9 cellular contexts compared by ENCODE assay signal in the genomic region with DNA sequence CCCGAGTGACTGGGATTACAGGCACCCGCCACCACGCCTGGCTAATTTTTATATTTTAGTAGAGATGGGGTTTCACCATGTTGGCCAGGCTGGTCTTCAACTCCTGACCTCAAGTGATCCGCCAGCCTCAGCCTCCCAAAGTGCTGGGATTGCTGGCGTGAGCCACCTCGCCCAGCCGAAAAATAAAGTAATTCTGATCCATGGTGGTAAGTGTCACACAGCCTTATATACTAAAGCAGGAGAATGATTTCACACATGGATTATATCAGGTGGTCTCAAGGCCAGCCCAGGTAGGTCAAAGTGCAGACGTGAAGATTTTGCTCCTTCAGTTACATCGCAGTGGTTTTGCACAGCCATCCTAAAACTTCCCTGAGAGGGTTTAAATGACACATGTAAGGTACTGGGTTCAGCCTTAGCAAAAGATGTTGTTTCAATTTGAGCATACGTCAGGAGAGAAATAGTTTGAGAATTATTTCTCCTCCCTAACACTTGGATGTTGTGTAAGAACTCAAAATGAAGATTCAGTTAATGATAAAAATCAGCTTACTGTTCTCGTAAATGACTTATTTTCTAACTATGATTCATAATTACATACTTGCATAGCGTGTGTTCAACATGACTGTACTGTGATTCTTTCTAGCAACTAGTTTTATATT.
DNase-seq lines count a peak whose midpoint lies in the region; ATAC-seq, FAIRE-seq and TF ChIP-seq lines count a peak whose summit lies in the region.
"Had no signal": no experiment of that assay in that cellular context is flagged by ENCODE, and none has a peak within 500 bp of the region (broad histone marks: within the 10 kb centered on the region; RNA-seq: fewer than 3 reads in every experiment).

No MANE protein-coding gene starts in this region.

- no peak for TF ChIP-seq RAD21 in GM12878 (IDR thresholded peaks at IDR 0.05; ENCODE audit: insufficient read depth, low read depth, low read length)

- TF ChIP-seq CTCF in PC-3 (conservative IDR thresholded peaks at IDR 0.05; ENCODE audit: low read depth, low read length) (no peak), GM12878 (IDR thresholded peaks at IDR 0.05 in 2 of 3, conservative IDR thresholded peaks at IDR 0.05 in 1 of 3; ENCODE audit: control insufficient read depth in 2 of 3, extremely low read depth in 1 of 3, insufficient read depth in 1 of 3, low read depth in 3 of 3, low read length in 3 of 3) (no peak), osteoblast (IDR thresholded peaks at IDR 0.05; ENCODE audit: extremely low read depth, low read depth, low read length) (no peak)

- H3K36me3 ChIP-seq in PC-3 (ENCODE audit: low read depth, low read length), result no peaks in the 10 kb centered on the region
- no peaks in the 10 kb centered on the region for H3K36me3 ChIP-seq in GM12878 (ENCODE audit: control insufficient read depth in 2 of 2, insufficient read depth in 2 of 2, low read length in 1 of 2)
- H3K36me3 ChIP-seq in osteoblast (ENCODE audit: insufficient read depth, low read length), result no peaks in the 10 kb centered on the region

- RAD21 ChIA-PET in GM12878 (lab: Charles Lee; ENCODE audit: unreplicated experiment), result interaction anchor here (1.0 to 2.1 kb wide), 5 partner anchors 12 to 504 kb away, joined by 3 to 18 read pairs (median 5); no protein-coding TSS in a partner anchor

- H4K20me1 ChIP-seq in PC-3 (ENCODE audit: low read length) (no peaks in the 10 kb centered on the region), GM12878 (ENCODE audit: control insufficient read depth, insufficient read depth) (no peaks in the 10 kb centered on the region), osteoblast (ENCODE audit: insufficient read depth, low read length) (no peaks in the 10 kb centered on the region)

- intact Hi-C loops in PC-3 (cut with micrococcal nuclease), result loop anchor here (1.0 to 10.0 kb wide), 3 partner anchors 20 to 93 kb away; a partner anchor contains a TSS
- intact Hi-C loops in GM12878 (cut with micrococcal nuclease; ENCODE audit: unreplicated experiment), result loop anchor here (5.0 to 10.0 kb wide), 2 partner anchors 229 to 613 kb away; no protein-coding TSS in a partner anchor
- intact Hi-C loops in Right ventricle myocardium inferior (cut with DNase I), result no loop called here

- no TSS peak for BruUV-seq in PC-3 (replicated peaks; lab: Mats Ljungman, UMichigan)
- no TSS peak for BruUV-seq in GM12878 (replicated peaks; lab: Mats Ljungman, UMichigan)

- no peaks in the 10 kb centered on the region for H3K9me2 ChIP-seq in PC-3 (replicated peaks; ENCODE audit: low read length)

- CTCF ChIA-PET in PC-3 (lab: Charles Lee), result interaction anchor here (0.6 kb wide), 1 partner anchor 93 kb away, joined by 4 read pairs; a partner anchor contains a TSS
- CTCF ChIA-PET in GM12878 (lab: Yijun Ruan, JAX), result interaction anchor here (1.1 to 3.5 kb wide), 3 partner anchors 12 to 101 kb away, joined by 4 to 26 read pairs (median 5); no protein-coding TSS in a partner anchor

- H3F3A ChIP-seq in PC-3 (ENCODE audit: low read length, unreplicated experiment), result peaks cover 3% of the 10 kb centered on the region

- SMC1A ChIA-PET in GM12878 (lab: Charles Lee; ENCODE audit: uncharacterized antibody, unreplicated experiment), result interaction anchor here (1.0 to 3.3 kb wide), 10 partner anchors 11 to 96 kb away, joined by 3 to 31 read pairs (median 4); a partner anchor contains a TSS

- H3K4me1 ChIP-seq in PC-3 (ENCODE audit: insufficient read depth, low read length) (peaks cover 63% of the 10 kb centered on the region), GM12878 (ENCODE audit: control insufficient read depth, insufficient read depth, low read length) (peaks cover 34% of the 10 kb centered on the region), osteoblast (ENCODE audit: insufficient read depth, low read length) (peaks cover 63% of the 10 kb centered on the region)

- WGBS in GM12878 (ENCODE audit: insufficient coverage, insufficient replicate concordance, low lambda C conversion rate, missing lambda C conversion rate), result 2% methylated on average over 12 of the region's 12 CpGs

- no peaks in the 10 kb centered on the region for H3K9me3 ChIP-seq in PC-3 (ENCODE audit: low read length)
- H3K9me3 ChIP-seq in GM12878 (replicated peaks; ENCODE audit: control insufficient read depth, insufficient read depth, low read length), result no peaks in the 10 kb centered on the region; the same call in 2 of the 3 replicates
- no peaks in the 10 kb centered on the region for H3K9me3 ChIP-seq in osteoblast (ENCODE audit: low read depth, low read length)

- peak; percentile 77 for DNase-seq in GM03348 (ENCODE audit: low spot score)
- peak; percentile 87 for DNase-seq in PC-3
- no peak for DNase-seq in GM12878 (ENCODE audit: low read depth, low spot score)
- peak; percentile 86 for DNase-seq in osteoblast (ENCODE audit: insufficient read length, low spot score, missing footprints)
- DNase-seq in DMS79 treated with DMSO at 0.1 percent for 48 hours (lab: John Stamatoyannopoulos, UW), result no peak
- no peak for DNase-seq in Right ventricle myocardium inferior (ENCODE audit: missing footprints)
- no peak for DNase-seq in NCI-H524 (lab: John Stamatoyannopoulos, UW)
- DNase-seq: NCI-H1694 treated with DMSO at 0.1 percent for 48 hours had no signal

- no peak for TF ChIP-seq POLR2A in GM12878 (IDR thresholded peaks at IDR 0.05; ENCODE audit: low read depth, low read length)

- peak overlapping the region; percentile 53 for H3K9ac ChIP-seq in PC-3 (ENCODE audit: low read length)
- no peak overlapping the region; the same call in 1 of the 2 replicates for H3K9ac ChIP-seq in GM12878 (ENCODE audit: control insufficient read depth, insufficient read depth, low read length)

- no peaks in the 10 kb centered on the region for H3K79me2 ChIP-seq in PC-3 (ENCODE audit: low read length)
- H3K79me2 ChIP-seq in GM12878 (ENCODE audit: control insufficient read depth, insufficient read depth, low read length), result no peaks in the 10 kb centered on the region
- H3K79me2 ChIP-seq in osteoblast (ENCODE audit: insufficient read depth, low read length), result no peaks in the 10 kb centered on the region

- no peak for FAIRE-seq in GM12878 (lab: Jason Lieb, UNC)
- FAIRE-seq: H1 had no signal

- H3K27ac ChIP-seq in PC-3 (ENCODE audit: low read length), result peak overlapping the region; percentile 94
- no peak overlapping the region for H3K27ac ChIP-seq in GM12878 (ENCODE audit: control insufficient read depth, insufficient read depth)
- H3K27ac ChIP-seq in osteoblast (ENCODE audit: low read depth, low read length), result peak overlapping the region; percentile 96

- H2AFZ ChIP-seq in PC-3 (ENCODE audit: low read length) (0 out of 2 replicates have a peak overlapping the region, but pooled peaks have one; percentile 35), GM12878 (ENCODE audit: control insufficient read depth, low read depth, low read length) (peak overlapping the region; percentile 60), osteoblast (ENCODE audit: low read length) (no peak overlapping the region)

- TF ChIP-seq EP300 in GM12878 (IDR thresholded peaks at IDR 0.05; ENCODE audit: borderline replicate concordance in 1 of 2, control insufficient read depth in 1 of 2, low read depth in 2 of 2, low read length in 2 of 2), result no peak

- POLR2A ChIA-PET in PC-3 (lab: Charles Lee; ENCODE audit: unreplicated experiment), result no interaction called here
- POLR2A ChIA-PET in GM12878 (lab: Charles Lee), result no interaction called here

- H3K27me3 ChIP-seq in PC-3 (ENCODE audit: low read length), result no peaks in the 10 kb centered on the region
- no peaks in the 10 kb centered on the region for H3K27me3 ChIP-seq in GM12878 (replicated peaks in 1 of 2; ENCODE audit: control insufficient read depth in 2 of 2, insufficient read depth in 2 of 2, low read length in 1 of 2)
- no peaks in the 10 kb centered on the region for H3K27me3 ChIP-seq in osteoblast (ENCODE audit: insufficient read depth, low read length)

- peak; percentile 51 for ATAC-seq in PC-3
- no peak; the same call in 2 of the 3 replicates for ATAC-seq in GM12878
- no peak for ATAC-seq in Right ventricle myocardium inferior

- peak overlapping the region; percentile 68 for H3K4me2 ChIP-seq in PC-3 (ENCODE audit: low read length)
- H3K4me2 ChIP-seq in GM12878 (ENCODE audit: control insufficient read depth, insufficient read depth), result peak overlapping the region; percentile 41; the same call in 1 of the 2 replicates
- H3K4me2 ChIP-seq in osteoblast (ENCODE audit: insufficient read depth, low read length), result peak overlapping the region; percentile 60

- no peak overlapping the region for H3K4me3 ChIP-seq in PC-3 (ENCODE audit: low read length)
- H3K4me3 ChIP-seq in GM12878, result no peak overlapping the region
- H3K4me3 ChIP-seq in osteoblast (ENCODE audit: insufficient read depth, low read length), result no peak overlapping the region

- in situ Hi-C loops in GM12878 (cut with MboI), result loop anchor here (5.0 kb wide), 2 partner anchors 57 to 93 kb away; a partner anchor contains a TSS

TF ChIP-seq in GM12878, 131 proteins besides CTCF, POLR2A, EP300 and RAD21 (continues in another document):
- TF ChIP-seq, protein P1, sequence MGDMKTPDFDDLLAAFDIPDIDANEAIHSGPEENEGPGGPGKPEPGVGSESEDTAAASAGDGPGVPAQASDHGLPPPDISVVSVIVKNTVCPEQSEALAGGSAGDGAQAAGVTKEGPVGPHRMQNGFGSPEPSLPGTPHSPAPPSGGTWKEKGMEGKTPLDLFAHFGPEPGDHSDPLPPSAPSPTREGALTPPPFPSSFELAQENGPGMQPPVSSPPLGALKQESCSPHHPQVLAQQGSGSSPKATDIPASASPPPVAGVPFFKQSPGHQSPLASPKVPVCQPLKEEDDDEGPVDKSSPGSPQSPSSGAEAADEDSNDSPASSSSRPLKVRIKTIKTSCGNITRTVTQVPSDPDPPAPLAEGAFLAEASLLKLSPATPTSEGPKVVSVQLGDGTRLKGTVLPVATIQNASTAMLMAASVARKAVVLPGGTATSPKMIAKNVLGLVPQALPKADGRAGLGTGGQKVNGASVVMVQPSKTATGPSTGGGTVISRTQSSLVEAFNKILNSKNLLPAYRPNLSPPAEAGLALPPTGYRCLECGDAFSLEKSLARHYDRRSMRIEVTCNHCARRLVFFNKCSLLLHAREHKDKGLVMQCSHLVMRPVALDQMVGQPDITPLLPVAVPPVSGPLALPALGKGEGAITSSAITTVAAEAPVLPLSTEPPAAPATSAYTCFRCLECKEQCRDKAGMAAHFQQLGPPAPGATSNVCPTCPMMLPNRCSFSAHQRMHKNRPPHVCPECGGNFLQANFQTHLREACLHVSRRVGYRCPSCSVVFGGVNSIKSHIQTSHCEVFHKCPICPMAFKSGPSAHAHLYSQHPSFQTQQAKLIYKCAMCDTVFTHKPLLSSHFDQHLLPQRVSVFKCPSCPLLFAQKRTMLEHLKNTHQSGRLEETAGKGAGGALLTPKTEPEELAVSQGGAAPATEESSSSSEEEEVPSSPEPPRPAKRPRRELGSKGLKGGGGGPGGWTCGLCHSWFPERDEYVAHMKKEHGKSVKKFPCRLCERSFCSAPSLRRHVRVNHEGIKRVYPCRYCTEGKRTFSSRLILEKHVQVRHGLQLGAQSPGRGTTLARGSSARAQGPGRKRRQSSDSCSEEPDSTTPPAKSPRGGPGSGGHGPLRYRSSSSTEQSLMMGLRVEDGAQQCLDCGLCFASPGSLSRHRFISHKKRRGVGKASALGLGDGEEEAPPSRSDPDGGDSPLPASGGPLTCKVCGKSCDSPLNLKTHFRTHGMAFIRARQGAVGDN (IDR thresholded peaks at IDR 0.05), result 0 out of 2 replicates have a peak, but pooled peaks have one; percentile 39
- TF ChIP-seq MTA3 (IDR thresholded peaks at IDR 0.05; ENCODE audit: borderline replicate concordance, low read length), result no peak

Comparison
In these comparisons a context has a peak if more than half of its experiments do, and no peak if none do; other contexts are left out.
1. DNase-seq: peak in GM03348 (single experiment), PC-3 (single experiment) and osteoblast (single experiment); none in GM12878 (single experiment), DMS79 treated with DMSO at 0.1 percent for 48 hours (single experiment), Right ventricle myocardium inferior (single experiment) and NCI-H524 (0 of 2).
2. Peak in every context shown above with its lines, with median percentiles within 50 percentile points of each other: H3K4me2 ChIP-seq.